ENCODE assay signal across 8 cellular contexts in the genomic region with DNA sequence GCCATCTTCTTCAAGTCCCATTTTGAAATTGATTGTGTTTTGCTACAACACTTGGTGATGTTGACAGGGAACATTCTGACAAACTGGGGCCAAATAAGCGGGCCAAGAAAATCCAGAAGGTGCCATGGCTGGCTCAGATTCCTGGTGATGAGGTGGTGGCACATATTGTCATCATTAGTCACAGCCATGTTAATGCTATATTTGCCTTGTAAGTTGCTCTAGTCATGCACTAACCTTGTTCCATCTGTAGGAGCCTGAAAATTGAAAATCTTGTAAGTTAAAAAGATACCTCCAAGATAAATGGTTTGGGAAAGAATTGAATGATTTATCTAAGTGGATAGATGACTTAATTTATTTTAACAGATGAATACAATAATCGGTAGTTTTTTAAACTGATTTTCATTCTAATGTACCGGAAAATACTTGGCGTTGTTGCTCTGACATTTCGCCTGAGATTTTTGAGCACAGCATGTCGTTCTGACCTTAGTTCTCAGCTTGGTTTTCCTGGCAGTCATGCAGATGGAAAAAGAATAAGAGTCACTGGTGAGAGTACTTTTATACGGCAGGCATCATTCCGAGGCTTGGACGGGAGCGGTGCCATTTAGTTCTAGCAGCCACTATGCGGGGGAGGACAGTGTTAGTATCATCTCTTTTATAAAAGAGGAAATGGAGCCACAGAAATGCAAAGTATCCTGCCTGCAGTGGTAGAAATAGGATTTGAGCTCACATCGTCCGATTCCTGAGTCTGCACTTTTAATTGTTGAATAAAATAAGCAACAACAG.
DNase-seq lines count a peak whose midpoint lies in the region; ATAC-seq lines count a peak whose summit lies in the region.

No MANE protein-coding gene starts in this region.

- peak; percentile 87 for ATAC-seq in GM21529 (IDR thresholded peaks at IDR 0.05; ENCODE audit: unreplicated experiment)

- peak; percentile 87 for DNase-seq in RPMI7951 (ENCODE audit: low read depth)
- DNase-seq in germinal center (ENCODE audit: low spot score) = peak; percentile 52
- peak; percentile 74 for DNase-seq in stromal cell of bone marrow (ENCODE audit: low read depth)
- no peak for DNase-seq in AG08396 (ENCODE audit: low spot score)
- DNase-seq in NCI-H2227 treated with DMSO at 0.1 percent for 48 hours (lab: John Stamatoyannopoulos, UW) = no peak
- DNase-seq in activated CD8-positive, alpha-beta memory T cell treated with anti-CD3 and anti-CD28 coated beads, Interleukin-2, amount 50 U/mL, for 4 hours = no peak
- DNase-seq in hepatic stellate cell (ENCODE audit: low spot score) = no peak

Comparison
In these comparisons a context has a peak if more than half of its experiments do, and no peak if none do; other contexts are left out.
1. DNase-seq: peak in RPMI7951 (single experiment), germinal center (single experiment) and stromal cell of bone marrow (single experiment); none in AG08396 (single experiment), NCI-H2227 treated with DMSO at 0.1 percent for 48 hours (single experiment), activated CD8-positive, alpha-beta memory T cell treated with anti-CD3 and anti-CD28 coated beads, Interleukin-2, amount 50 U/mL, for 4 hours (single experiment) and hepatic stellate cell (single experiment).